In genomic region chr21:29121759-29122158, GRCh38 we compare ENCODE assay signal across 16 cellular contexts. TPM values are rescaled to one million over a fixed set of nuclear protein-coding genes. Genes with fewer than 3 reads are reported as not detected.
DNase-seq lines count a peak whose midpoint lies in the region; ATAC-seq and TF ChIP-seq lines count a peak whose summit lies in the region.
"Had no signal": no experiment of that assay in that cellular context is flagged by ENCODE, and none has a peak within 500 bp of the region (broad histone marks: within the 10 kb centered on the region; RNA-seq: fewer than 3 reads in every experiment).

No MANE protein-coding gene starts in this region.

- H3K4me3 ChIP-seq in WERI-Rb-1 (ENCODE audit: low read depth, low read length) (no peak overlapping the region), prostate gland (no peak overlapping the region)
- H3K4me3 ChIP-seq: hepatocyte, SK-N-MC had no signal

- intact Hi-C loops in prostate gland (cut with DNase I) = no loop called here

- H3K36me3 Mint-ChIP-seq in stimulated activated memory B cell treated with anti-CD40 and anti-IgM and Interleukin-4, amounts not matched to agents 10 μg/mL and 1 μg/mL and 100 μg/mL, for 72 hours = peaks cover 10% of the 10 kb centered on the region

- H3K4me3 Mint-ChIP-seq in stimulated activated memory B cell treated with anti-CD40 and anti-IgM and Interleukin-4, amounts not matched to agents 10 μg/mL and 1 μg/mL and 100 μg/mL, for 72 hours = peak overlapping the region; percentile 75

- no peaks in the 10 kb centered on the region for H3K9me3 ChIP-seq in WERI-Rb-1 (ENCODE audit: severe bottlenecking)
- H3K9me3 ChIP-seq in prostate gland = no peaks in the 10 kb centered on the region

- peaks cover 66% of the 10 kb centered on the region for H3K4me1 Mint-ChIP-seq in stimulated activated memory B cell treated with anti-CD40 and anti-IgM and Interleukin-4, amounts not matched to agents 10 μg/mL and 1 μg/mL and 100 μg/mL, for 72 hours

- peak; percentile 62 for ATAC-seq in GM18909 (IDR thresholded peaks at IDR 0.05; ENCODE audit: poor library complexity, unreplicated experiment)
- peak; percentile 56 for ATAC-seq in GM21723 (IDR thresholded peaks at IDR 0.05; ENCODE audit: unreplicated experiment)
- peak; percentile 66 for ATAC-seq in HG03196 (IDR thresholded peaks at IDR 0.05; ENCODE audit: unreplicated experiment)
- ATAC-seq in stimulated activated memory B cell treated with anti-CD40 and anti-IgM and Interleukin-4, amounts not matched to agents 10 μg/mL and 1 μg/mL and 100 μg/mL, for 72 hours = peak; percentile 93
- ATAC-seq: stimulated activated naive CD8-positive, alpha-beta T cell treated with anti-CD3 and anti-CD28 coated beads, Interleukin-15, Interleukin-2, amounts not matched to agents 100 U/mL and 50 U/mL, for 24 hours had no signal

- H3K9me3 Mint-ChIP-seq in stimulated activated memory B cell treated with anti-CD40 and anti-IgM and Interleukin-4, amounts not matched to agents 10 μg/mL and 1 μg/mL and 100 μg/mL, for 72 hours = no peaks in the 10 kb centered on the region

- DNase-seq in WERI-Rb-1 = no peak
- DNase-seq in T1000 (lab: John Stamatoyannopoulos, UW) = no peak
- DNase-seq in prostate gland (ENCODE audit: low spot score) = no peak
- DNase-seq in SIG-M5 treated with dmso at 0.1 percent for 504 hours (lab: John Stamatoyannopoulos, UW; ENCODE audit: unreplicated experiment) = no peak
- DNase-seq: activated CD4-positive, alpha-beta T cell treated with anti-CD3 and anti-CD28 coated beads for 4 hours; activated gamma-delta T cell; COR-L47; NCI-H510A; posterior cingulate gyrus; stimulated activated naive CD8-positive, alpha-beta T cell treated with anti-CD3 and anti-CD28 coated beads, Interleukin-15, Interleukin-2, amounts not matched to agents 100 U/mL and 50 U/mL, for 24 hours had no signal

- H3K27me3 Mint-ChIP-seq in stimulated activated memory B cell treated with anti-CD40 and anti-IgM and Interleukin-4, amounts not matched to agents 10 μg/mL and 1 μg/mL and 100 μg/mL, for 72 hours = no peaks in the 10 kb centered on the region

- TF ChIP-seq POLR2A in prostate gland (IDR thresholded peaks at IDR 0.05) = no peak

- H3K27ac Mint-ChIP-seq in stimulated activated memory B cell treated with anti-CD40 and anti-IgM and Interleukin-4, amounts not matched to agents 10 μg/mL and 1 μg/mL and 100 μg/mL, for 72 hours = peak overlapping the region; percentile 88

- no peaks in the 10 kb centered on the region for H3K27me3 ChIP-seq in WERI-Rb-1 (ENCODE audit: insufficient read depth, low read depth, severe bottlenecking)
- no peaks in the 10 kb centered on the region for H3K27me3 ChIP-seq in prostate gland (replicated peaks; ENCODE audit: insufficient read depth)
- H3K27me3 ChIP-seq: hepatocyte had no signal

- H3K27ac ChIP-seq in WERI-Rb-1 (no peak overlapping the region), prostate gland (no peak overlapping the region)
- H3K27ac ChIP-seq: hepatocyte, SK-N-MC had no signal

- H3K4me1 ChIP-seq in prostate gland (replicated peaks) = no peaks in the 10 kb centered on the region

- WGBS in prostate gland = 96% methylated on average over 1 of the region's 1 CpG

- no peak for TF ChIP-seq CTCF in WERI-Rb-1 (IDR thresholded peaks at IDR 0.05; ENCODE audit: low read depth, low read length)
- no peak for TF ChIP-seq CTCF in prostate gland (IDR thresholded peaks at IDR 0.05)

- H3K36me3 ChIP-seq in WERI-Rb-1 (no peaks in the 10 kb centered on the region), prostate gland (no peaks in the 10 kb centered on the region)

RNA-seq across cellular contexts. Expression of gene MAP3K7CL, which starts 8.7 kb away (rescaled TPM):
- total RNA-seq in prostate gland = 10 to 100 TPM in 1 of 2 donors, 1 to 10 TPM in 1; 8.7 to 13.2 TPM
- total RNA-seq: hepatocyte had no signal

RNA-seq across cellular contexts. Expression of gene CCT8, which starts 48.3 kb away (rescaled TPM):
- total RNA-seq in prostate gland = 100 to 1,000 TPM; 101 to 105 TPM
